Comparison of ENCODE assay signal across 21 cellular contexts in the genomic region with DNA sequence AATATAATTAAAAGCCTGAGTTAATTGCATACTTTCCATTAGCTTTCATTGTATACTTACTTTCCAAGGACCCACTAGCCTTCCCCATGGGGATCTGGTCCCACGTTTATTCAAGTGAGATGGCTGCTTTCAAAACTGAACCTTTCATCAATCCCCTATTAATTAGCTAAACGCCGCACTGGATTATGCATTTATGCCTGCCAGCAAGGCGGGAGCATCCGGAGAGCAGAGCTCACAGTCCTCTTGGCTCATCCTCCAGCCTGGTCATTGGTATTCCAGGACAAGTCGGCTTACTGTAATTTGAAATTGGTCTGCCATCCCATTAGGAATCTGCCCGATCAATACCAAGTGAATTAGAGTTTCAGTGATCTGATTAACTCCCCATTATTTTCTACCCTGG.
"Had no signal": no experiment of that assay in that cellular context is flagged by ENCODE, and none has a peak within 500 bp of the region (broad histone marks: within the 10 kb centered on the region; RNA-seq: fewer than 3 reads in every experiment).

No MANE protein-coding gene starts in this region.

- H3K27me3 ChIP-seq: heart left ventricle, ovary, stomach, transverse colon had no signal

- DNase-seq: effector memory CD4-positive, alpha-beta T cell; heart left ventricle; hypothalamus; kidney glomerular epithelial cell; mammary epithelial cell; mucosa of descending colon; naive thymus-derived CD8-positive, alpha-beta T cell; nucleus accumbens; ovary; small intestine; stimulated activated CD4-positive, alpha-beta T cell treated with anti-CD3 and anti-CD28 coated beads, Interleukin-12 subunit alpha, Interleukin-12 subunit beta, amount 100 ng/mL, for 4 hours; stimulated activated naive CD4-positive, alpha-beta T cell; stomach; substantia nigra; transverse colon had no signal

- H3K36me3 ChIP-seq: heart left ventricle, ovary, stomach, thoracic aorta, transverse colon had no signal

- H3K4me3 ChIP-seq: heart left ventricle, mucosa of descending colon, ovary, stomach, thoracic aorta, transverse colon had no signal

- H3K4me1 ChIP-seq: heart left ventricle, stomach, transverse colon had no signal

- H3K27ac ChIP-seq: heart left ventricle, ovary, stomach, thoracic aorta, transverse colon had no signal

- FAIRE-seq: endometrium, islet of Langerhans, small intestine had no signal

- H3K9me3 ChIP-seq: heart left ventricle, mucosa of descending colon, ovary, stomach, thoracic aorta, transverse colon had no signal

- ATAC-seq: esophagus mucosa; heart left ventricle; left lobe of liver; mucosa of descending colon; naive thymus-derived CD8-positive, alpha-beta T cell; right cardiac atrium had no signal
